ENCODE assay signal across 36 cellular contexts in the genomic region with DNA sequence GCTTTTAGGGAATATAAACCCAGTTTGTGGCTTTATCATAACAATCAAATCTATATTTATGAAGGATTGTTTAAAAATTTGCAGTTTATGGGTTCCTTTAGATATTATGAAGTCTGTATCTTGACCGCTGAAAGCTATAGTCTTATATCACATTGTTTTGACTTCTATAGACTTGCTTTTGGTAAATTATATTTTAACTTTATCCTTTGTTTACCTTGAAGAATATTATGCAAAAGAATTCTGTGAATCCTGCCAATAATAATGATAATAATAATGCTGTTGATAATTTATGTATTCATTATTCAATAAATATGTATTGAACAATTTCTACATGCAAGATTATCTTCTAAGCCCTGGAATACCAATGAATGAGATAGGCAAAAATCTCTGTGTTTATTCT.
"Had no signal": no experiment of that assay in that cellular context is flagged by ENCODE, and none has a peak within 500 bp of the region (broad histone marks: within the 10 kb centered on the region; RNA-seq: fewer than 3 reads in every experiment).

No MANE protein-coding gene starts in this region.

- H3K9me3 Mint-ChIP-seq: activated B cell treated with CpG ODN at 0.5 μM for 24 hours; activated CD4-positive, alpha-beta memory T cell treated with anti-CD3 and anti-CD28 coated beads for 36 hours; activated CD4-positive, alpha-beta T cell treated with anti-CD3 and anti-CD28 coated beads, Interleukin-2, amount 10 ng/mL, durations not matched to agents 24 days and 14 days; activated CD8-positive, alpha-beta T cell treated with anti-CD3 and anti-CD28 coated beads for 36 hours; activated naive CD4-positive, alpha-beta T cell treated with anti-CD3 and anti-CD28 coated beads for 36 hours; activated naive CD4-positive, alpha-beta T cell treated with anti-CD3 and anti-CD28 coated beads, Interleukin-2, amount 50 U/mL, for 72 hours; activated naive CD8-positive, alpha-beta T cell treated with anti-CD3 and anti-CD28 coated beads for 36 hours; activated T-cell treated with anti-CD3 and anti-CD28 coated beads, Interleukin-2, amount 50 U/mL, for 4 hours; activated T-cell treated with anti-CD3 and anti-CD28 coated beads, Interleukin-2, amount 50 U/mL, for 72 hours; activated T-helper 1 cell treated with anti-CD3 and anti-CD28 coated beads, Interleukin-12 subunit alpha, Interleukin-12 subunit beta, Interleukin-2, Interleukin-4 antibody, amounts not matched to agents 30 ng/mL and 10 ng/mL and 1 ng/mL, durations not matched to agents 14 hours and 24 hours and 36 hours; activated T-helper 17 cell treated with anti-CD3 and anti-CD28 coated beads, Interleukin-2, amount 50 U/mL, for 72 hours; T-helper 2 cell treated with Interferon-gamma antibody and Interleukin-4, amounts not matched to agents 5 μg/mL and 100 μg/mL, for 36 hours had no signal

- H3K36me3 Mint-ChIP-seq: activated naive CD4-positive, alpha-beta T cell treated with anti-CD3 and anti-CD28 coated beads, Interleukin-2, amount 50 U/mL, for 72 hours; activated naive CD8-positive, alpha-beta T cell treated with anti-CD3 and anti-CD28 coated beads for 36 hours had no signal

- FAIRE-seq: astrocyte, colon, TTC549 had no signal

- H3K4me3 Mint-ChIP-seq: activated B cell treated with CpG ODN at 0.5 μM for 24 hours; activated CD4-positive, alpha-beta memory T cell treated with anti-CD3 and anti-CD28 coated beads for 36 hours; activated CD4-positive, alpha-beta T cell treated with anti-CD3 and anti-CD28 coated beads, Interleukin-2, amount 10 ng/mL, durations not matched to agents 24 days and 14 days; activated CD8-positive, alpha-beta T cell treated with anti-CD3 and anti-CD28 coated beads for 36 hours; activated naive CD4-positive, alpha-beta T cell treated with anti-CD3 and anti-CD28 coated beads for 36 hours; activated naive CD8-positive, alpha-beta T cell treated with anti-CD3 and anti-CD28 coated beads for 36 hours; activated T-cell treated with anti-CD3 and anti-CD28 coated beads, Interleukin-2, amount 50 U/mL, for 4 hours; activated T-cell treated with anti-CD3 and anti-CD28 coated beads, Interleukin-2, amount 50 U/mL, for 72 hours; activated T-helper 1 cell treated with anti-CD3 and anti-CD28 coated beads, Interleukin-12 subunit alpha, Interleukin-12 subunit beta, Interleukin-2, Interleukin-4 antibody, amounts not matched to agents 30 ng/mL and 10 ng/mL and 1 ng/mL, durations not matched to agents 14 hours and 24 hours and 36 hours; activated T-helper 17 cell treated with anti-CD3 and anti-CD28 coated beads, Interleukin-2, amount 50 U/mL, for 72 hours; T-helper 2 cell treated with Interferon-gamma antibody and Interleukin-4, amounts not matched to agents 5 μg/mL and 100 μg/mL, for 36 hours had no signal

- ATAC-seq: activated CD8-positive, alpha-beta T cell treated with anti-CD3 and anti-CD28 coated beads for 36 hours; activated naive CD4-positive, alpha-beta T cell treated with anti-CD3 and anti-CD28 coated beads, Interleukin-2, amount 50 U/mL, for 72 hours; activated T-cell treated with anti-CD3 and anti-CD28 coated beads, Interleukin-2, amount 50 U/mL, for 4 hours; activated T-cell treated with anti-CD3 and anti-CD28 coated beads, Interleukin-2, amount 50 U/mL, for 72 hours; activated T-helper 17 cell treated with anti-CD3 and anti-CD28 coated beads, Interleukin-2, amount 50 U/mL, for 72 hours; body of pancreas had no signal

- H3K27me3 Mint-ChIP-seq: activated B cell treated with CpG ODN at 0.5 μM for 24 hours; activated CD4-positive, alpha-beta memory T cell treated with anti-CD3 and anti-CD28 coated beads for 36 hours; activated CD4-positive, alpha-beta T cell treated with anti-CD3 and anti-CD28 coated beads, Interleukin-2, amount 10 ng/mL, durations not matched to agents 24 days and 14 days; activated CD8-positive, alpha-beta T cell treated with anti-CD3 and anti-CD28 coated beads for 36 hours; activated naive CD8-positive, alpha-beta T cell treated with anti-CD3 and anti-CD28 coated beads for 36 hours; activated T-helper 17 cell treated with anti-CD3 and anti-CD28 coated beads, Interleukin-2, amount 50 U/mL, for 72 hours had no signal

- H3K4me1 Mint-ChIP-seq: activated B cell treated with CpG ODN at 0.5 μM for 24 hours; activated CD4-positive, alpha-beta T cell treated with anti-CD3 and anti-CD28 coated beads, Interleukin-2, amount 10 ng/mL, durations not matched to agents 24 days and 14 days; activated naive CD8-positive, alpha-beta T cell treated with anti-CD3 and anti-CD28 coated beads for 36 hours; activated T-helper 17 cell treated with anti-CD3 and anti-CD28 coated beads, Interleukin-2, amount 50 U/mL, for 72 hours had no signal

- H3K4me3 ChIP-seq: adrenal gland, body of pancreas, breast epithelium had no signal

- H3K9me3 ChIP-seq: adrenal gland, body of pancreas, breast epithelium had no signal

- H3K4me1 ChIP-seq: adrenal gland, body of pancreas, breast epithelium had no signal

- DNase-seq: activated B cell treated with CpG ODN at 0.5 μM for 24 hours; activated CD4-positive, alpha-beta memory T cell treated with anti-CD3 and anti-CD28 coated beads for 36 hours; activated CD4-positive, alpha-beta T cell treated with anti-CD3 and anti-CD28 coated beads for 4 hours; activated CD4-positive, alpha-beta T cell treated with anti-CD3 and anti-CD28 coated beads, Interleukin-2, amount 10 ng/mL, durations not matched to agents 24 days and 14 days; activated CD4-positive, alpha-beta T cell treated with anti-CD3 and anti-CD28 coated beads, Interleukin-2, amount 50 U/mL, for 1 hour; activated CD4-positive, alpha-beta T cell treated with anti-CD3 and anti-CD28 coated beads, Interleukin-2, amount 50 U/mL, for 4 hours; activated CD4-positive, CD25-positive, alpha-beta regulatory T cell treated with anti-CD3 and anti-CD28 coated beads, Interleukin-2, amount 50 U/mL, for 72 hours; activated CD8-positive, alpha-beta memory T cell treated with anti-CD3 and anti-CD28 coated beads, Interleukin-2, amount 50 U/mL, for 4 hours; activated CD8-positive, alpha-beta T cell treated with anti-CD3 and anti-CD28 coated beads for 36 hours; activated effector memory CD4-positive, alpha-beta T cell treated with anti-CD3 and anti-CD28 coated beads, Interleukin-2, amount 50 U/mL, for 16 hours; activated gamma-delta T cell treated with Interleukin-2 at 50 U/mL for 16 hours; activated naive CD4-positive, alpha-beta T cell; activated naive CD4-positive, alpha-beta T cell treated with anti-CD3 and anti-CD28 coated beads for 36 hours; activated naive CD4-positive, alpha-beta T cell treated with anti-CD3 and anti-CD28 coated beads, Interleukin-2, amount 50 U/mL, for 16 hours; activated naive CD8-positive, alpha-beta T cell treated with anti-CD3 and anti-CD28 coated beads for 36 hours; activated T-cell treated with anti-CD3 and anti-CD28 coated beads for 4 hours; activated T-cell treated with anti-CD3 and anti-CD28 coated beads, Interleukin-2, amount 50 U/mL, for 1 hour; activated T-cell treated with anti-CD3 and anti-CD28 coated beads, Interleukin-2, amount 50 U/mL, for 4 hours; activated T-cell treated with anti-CD3 and anti-CD28 coated beads, Interleukin-2, amount 50 U/mL, for 72 hours; adrenal gland; amniotic stem cell; aorta; body of pancreas; brain microvascular endothelial cell; central memory CD4-positive, alpha-beta T cell; T-helper 2 cell; T-helper 9 cell had no signal

- H3K27ac Mint-ChIP-seq: activated B cell treated with CpG ODN at 0.5 μM for 24 hours; activated CD4-positive, alpha-beta memory T cell treated with anti-CD3 and anti-CD28 coated beads for 36 hours; activated CD4-positive, alpha-beta T cell treated with anti-CD3 and anti-CD28 coated beads, Interleukin-2, amount 10 ng/mL, durations not matched to agents 24 days and 14 days; activated CD8-positive, alpha-beta T cell treated with anti-CD3 and anti-CD28 coated beads for 36 hours; activated naive CD4-positive, alpha-beta T cell treated with anti-CD3 and anti-CD28 coated beads for 36 hours; activated naive CD4-positive, alpha-beta T cell treated with anti-CD3 and anti-CD28 coated beads, Interleukin-2, amount 50 U/mL, for 72 hours; activated naive CD8-positive, alpha-beta T cell treated with anti-CD3 and anti-CD28 coated beads for 36 hours; activated T-cell treated with anti-CD3 and anti-CD28 coated beads, Interleukin-2, amount 50 U/mL, for 72 hours; activated T-helper 1 cell treated with anti-CD3 and anti-CD28 coated beads, Interleukin-12 subunit alpha, Interleukin-12 subunit beta, Interleukin-2, Interleukin-4 antibody, amounts not matched to agents 30 ng/mL and 10 ng/mL and 1 ng/mL, durations not matched to agents 14 hours and 24 hours and 36 hours; activated T-helper 17 cell treated with anti-CD3 and anti-CD28 coated beads, Interleukin-2, amount 50 U/mL, for 72 hours; T-helper 2 cell treated with Interferon-gamma antibody and Interleukin-4, amounts not matched to agents 5 μg/mL and 100 μg/mL, for 36 hours had no signal

- H3K36me3 ChIP-seq: adrenal gland, brain microvascular endothelial cell, breast epithelium had no signal

- H3K27ac ChIP-seq: adrenal gland, body of pancreas, brain microvascular endothelial cell, breast epithelium, VCaP had no signal
